ENCODE assay signal across 8 cellular contexts in the genomic region with DNA sequence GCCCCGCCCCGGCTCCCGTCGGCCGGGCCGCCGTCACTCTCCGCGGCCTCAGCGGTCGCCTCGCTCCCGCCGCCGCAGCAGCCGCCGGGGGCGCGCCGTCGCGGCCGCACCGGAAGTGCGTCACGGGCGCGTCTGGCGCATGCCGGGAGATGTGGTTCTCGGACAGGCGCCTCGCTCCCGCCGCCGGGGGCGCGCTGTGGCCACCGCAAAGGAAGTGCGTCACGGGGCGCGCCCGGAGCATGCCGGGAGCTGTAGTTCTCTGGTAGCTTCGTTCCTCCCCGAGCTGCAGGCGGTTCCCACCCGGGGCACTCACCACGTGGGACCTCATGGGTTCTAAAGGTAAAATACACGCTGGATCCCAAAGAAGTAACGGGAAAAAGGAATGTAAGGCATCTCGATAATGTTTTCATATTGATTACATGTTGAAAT. TPM values are rescaled to one million over a fixed set of nuclear protein-coding genes. Genes with fewer than 3 reads are reported as not detected.
DNase-seq lines count a peak whose midpoint lies in the region; TF ChIP-seq lines count a peak whose summit lies in the region.

UBAC1 (minus strand) TSS at position 97 of the 429 bp plus-strand sequence. CDS start 211 bp downstream, outside the sequence.

- H3K36me3 ChIP-seq in CD4-positive, alpha-beta memory T cell (ENCODE audit: insufficient read depth, low read length): no peaks in the 10 kb centered on the region

- intact Hi-C loops in CD4-positive, alpha-beta memory T cell (cut with micrococcal nuclease): loop anchor here (1.0 to 2.0 kb wide), 4 partner anchors 30 to 284 kb away; partner anchors contain the start of genes CAMSAP1, QSOX2 and TMEM250

- POLR2A ChIA-PET in CD4-positive, alpha-beta memory T cell (lab: Charles Lee; ENCODE audit: partially characterized antibody): interaction anchor here (0.7 to 3.4 kb wide), 6 partner anchors 53 to 305 kb away, joined by 3 to 23 read pairs (median 4); partner anchors contain the start of gene CAMSAP1

- DNase-seq in CD4-positive, alpha-beta memory T cell: peak; percentile 92 to 96 (median 95)
- DNase-seq in GM20000 (ENCODE audit: low spot score) (peak; percentile 100), HT-29 (ENCODE audit: low spot score) (peak; percentile 92), NK-92 (lab: John Stamatoyannopoulos, UW; ENCODE audit: unreplicated experiment) (peak; percentile 49), lung microvascular endothelial cell (ENCODE audit: low read depth in 2 of 2) (peak; percentile 97 to 98)
- peak; percentile 97 for DNase-seq in activated CD8-positive, alpha-beta memory T cell treated with anti-CD3 and anti-CD28 coated beads for 24 hours
- peak; percentile 88 for DNase-seq in effector CD8-positive, alpha-beta T cell (lab: John Stamatoyannopoulos, UW)
- peak; percentile 86 to 93 (median 91) for DNase-seq in stimulated activated CD4-positive, alpha-beta T cell treated with anti-CD3 and anti-CD28 coated beads, TNF-alpha, amount 100 ng/mL, for 4 hours (ENCODE audit: low read depth in 3 of 3)

- H3K36me3 Mint-ChIP-seq in CD4-positive, alpha-beta memory T cell: peaks cover 0 to 8% of the 10 kb centered on the region in 2 donors

- CTCF ChIA-PET in CD4-positive, alpha-beta memory T cell (lab: Charles Lee; ENCODE audit: partially characterized antibody): interaction anchor here (1.3 to 2.0 kb wide), 2 partner anchors 56 to 161 kb away, joined by 3 to 5 read pairs; no protein-coding TSS in a partner anchor

- H3K27ac ChIP-seq in CD4-positive, alpha-beta memory T cell (ENCODE audit: low read depth, low read length): peak within 1 kb of the TSS; percentile 65

- no peaks in the 10 kb centered on the region for H3K9me3 ChIP-seq in CD4-positive, alpha-beta memory T cell (ENCODE audit: control insufficient read depth in 1 of 2, low read length in 2 of 2)

- peaks cover 10 to 42% (median 21%) of the 10 kb centered on the region in 4 donors for H3K4me1 Mint-ChIP-seq in CD4-positive, alpha-beta memory T cell

- peak; percentile 18 for TF ChIP-seq CTCF in GM20000 (IDR thresholded peaks at IDR 0.05; ENCODE audit: extremely low read depth, missing control alignments)

- H3K27ac Mint-ChIP-seq in CD4-positive, alpha-beta memory T cell: peak within 1 kb of the TSS; percentile 82 to 93 (median 92)

- H3K4me3 ChIP-seq in CD4-positive, alpha-beta memory T cell (ENCODE audit: low read length in 2 of 2): peak within 1 kb of the TSS; percentile 64 to 69

- peaks cover 2 to 4% of the 10 kb centered on the region in 2 donors for H3K27me3 Mint-ChIP-seq in CD4-positive, alpha-beta memory T cell

- peaks cover 0 to 2% (median 0%) of the 10 kb centered on the region in 8 donors for H3K9me3 Mint-ChIP-seq in CD4-positive, alpha-beta memory T cell

- peak within 1 kb of the TSS; percentile 83 to 91 (median 86) for H3K4me3 Mint-ChIP-seq in CD4-positive, alpha-beta memory T cell

- peaks cover 21% of the 10 kb centered on the region for H3K4me1 ChIP-seq in CD4-positive, alpha-beta memory T cell (ENCODE audit: insufficient read depth, low read length)

- H3K27me3 ChIP-seq in CD4-positive, alpha-beta memory T cell (ENCODE audit: insufficient read depth, low read length): no peaks in the 10 kb centered on the region

RNA-seq across cellular contexts. Expression of gene UBAC1, which starts in this region (rescaled TPM):
- 10 to 100 TPM; 28.4 to 32.8 TPM for total RNA-seq in CD4-positive, alpha-beta memory T cell
- polyA plus RNA-seq in CD4-positive, alpha-beta memory T cell: 10 to 100 TPM; 23.0 to 27.7 TPM
- total RNA-seq in HT-29 (2014; rRNA removed; shearing (Covaris generic)): 53.0 and 60.4 TPM in 2 replicates
- total RNA-seq in lung microvascular endothelial cell: 22.2 and 24.0 TPM in 2 replicates

Comparison
In these comparisons a context has a peak if more than half of its experiments do, and no peak if none do; other contexts are left out.
1. Peak in every context shown above with its lines: DNase-seq, H3K4me3 ChIP-seq and H3K27ac ChIP-seq.
2. DNase-seq: peak in every context shown above with its lines; median percentile 100 in GM20000; 98 in lung microvascular endothelial cell; 97 in activated CD8-positive, alpha-beta memory T cell treated with anti-CD3 and anti-CD28 coated beads for 24 hours; 95 in CD4-positive, alpha-beta memory T cell; 92 in HT-29; 91 in stimulated activated CD4-positive, alpha-beta T cell treated with anti-CD3 and anti-CD28 coated beads, TNF-alpha, amount 100 ng/mL, for 4 hours; 88 in effector CD8-positive, alpha-beta T cell; 49 in NK-92.